17 cellular contexts compared by ENCODE assay signal in the genomic region with DNA sequence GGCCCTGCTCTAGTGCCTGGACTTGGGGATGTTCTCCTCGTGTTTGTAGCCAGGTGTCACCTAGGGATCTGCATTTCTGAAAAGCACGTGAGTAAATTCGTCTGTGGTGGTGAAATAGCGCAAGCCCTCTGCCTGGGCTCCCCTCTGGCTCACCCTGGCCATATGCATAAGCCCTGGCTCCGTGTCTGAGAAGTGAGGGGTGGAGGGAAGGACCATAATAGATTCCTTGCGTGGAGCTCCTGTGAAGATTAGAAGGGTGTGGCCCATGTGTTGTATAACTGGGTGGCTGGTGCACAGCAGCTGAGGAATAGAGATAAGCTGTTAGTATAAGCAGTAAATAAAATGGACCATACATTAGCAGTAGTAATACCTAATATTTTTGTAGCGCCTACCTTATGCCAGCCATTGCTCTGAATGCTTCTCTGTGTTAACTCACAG. TPM values are rescaled to one million over a fixed set of nuclear protein-coding genes. Genes with fewer than 3 reads are reported as not detected.
"Had no signal": no experiment of that assay in that cellular context is flagged by ENCODE, and none has a peak within 500 bp of the region (broad histone marks: within the 10 kb centered on the region; RNA-seq: fewer than 3 reads in every experiment).

No MANE protein-coding gene starts in this region.

- ATAC-seq: activated CD8-positive, alpha-beta T cell treated with anti-CD3 and anti-CD28 coated beads for 36 hours; activated T-cell treated with anti-CD3 and anti-CD28 coated beads, Interleukin-2, amount 50 U/mL, for 4 hours; gastroesophageal sphincter; heart right ventricle; left cardiac atrium; lower lobe of right lung; pancreas; stimulated activated naive B cell treated with anti-CD40 and anti-IgM and Interleukin-4, amounts not matched to agents 10 μg/mL and 1 μg/mL and 100 μg/mL, for 72 hours had no signal

- H3K4me3 Mint-ChIP-seq: activated CD8-positive, alpha-beta T cell treated with anti-CD3 and anti-CD28 coated beads for 36 hours; activated naive CD4-positive, alpha-beta T cell treated with anti-CD3 and anti-CD28 coated beads, Interleukin-2, amount 50 U/mL, for 24 hours; activated T-cell treated with anti-CD3 and anti-CD28 coated beads, Interleukin-2, amount 50 U/mL, for 4 hours; mesothelial cell of epicardium; neural crest cell; stimulated activated naive B cell treated with anti-CD40 and anti-IgM and Interleukin-4, amounts not matched to agents 10 μg/mL and 1 μg/mL and 100 μg/mL, for 72 hours had no signal

- H3K27ac Mint-ChIP-seq: activated CD8-positive, alpha-beta T cell treated with anti-CD3 and anti-CD28 coated beads for 36 hours; activated naive CD4-positive, alpha-beta T cell treated with anti-CD3 and anti-CD28 coated beads, Interleukin-2, amount 50 U/mL, for 24 hours; mesothelial cell of epicardium; stimulated activated naive B cell treated with anti-CD40 and anti-IgM and Interleukin-4, amounts not matched to agents 10 μg/mL and 1 μg/mL and 100 μg/mL, for 72 hours had no signal

- DNase-seq: activated CD4-positive, alpha-beta T cell treated with anti-CD3 and anti-CD28 coated beads for 48 hours; activated CD8-positive, alpha-beta T cell treated with anti-CD3 and anti-CD28 coated beads for 36 hours; activated effector memory CD4-positive, alpha-beta T cell treated with Interleukin-2 at 50 U/mL for 16 hours; activated T-cell treated with anti-CD3 and anti-CD28 coated beads, Interleukin-2, amount 50 U/mL, for 4 hours; heart right ventricle; left cardiac atrium; lower lobe of right lung; pancreas; stimulated activated naive B cell treated with anti-CD40 and anti-IgM and Interleukin-4, amounts not matched to agents 10 μg/mL and 1 μg/mL and 100 μg/mL, for 72 hours; T-helper 9 cell; WERI-Rb-1 had no signal

- H3K36me3 Mint-ChIP-seq: activated naive CD4-positive, alpha-beta T cell treated with anti-CD3 and anti-CD28 coated beads, Interleukin-2, amount 50 U/mL, for 24 hours; mesothelial cell of epicardium; stimulated activated naive B cell treated with anti-CD40 and anti-IgM and Interleukin-4, amounts not matched to agents 10 μg/mL and 1 μg/mL and 100 μg/mL, for 72 hours had no signal

- H3K27me3 Mint-ChIP-seq: activated CD8-positive, alpha-beta T cell treated with anti-CD3 and anti-CD28 coated beads for 36 hours; stimulated activated naive B cell treated with anti-CD40 and anti-IgM and Interleukin-4, amounts not matched to agents 10 μg/mL and 1 μg/mL and 100 μg/mL, for 72 hours had no signal

- H3K9me3 Mint-ChIP-seq: activated CD8-positive, alpha-beta T cell treated with anti-CD3 and anti-CD28 coated beads for 36 hours; activated naive CD4-positive, alpha-beta T cell treated with anti-CD3 and anti-CD28 coated beads, Interleukin-2, amount 50 U/mL, for 24 hours; activated T-cell treated with anti-CD3 and anti-CD28 coated beads, Interleukin-2, amount 50 U/mL, for 4 hours; mesothelial cell of epicardium; neural crest cell; stimulated activated naive B cell treated with anti-CD40 and anti-IgM and Interleukin-4, amounts not matched to agents 10 μg/mL and 1 μg/mL and 100 μg/mL, for 72 hours had no signal

RNA-seq across cellular contexts. Expression of gene BCAS1, which starts 4.8 kb away (rescaled TPM):
- total RNA-seq: cardiac muscle cell, heart right ventricle, left cardiac atrium, neural crest cell, subcutaneous adipose tissue had no signal
